Comparison of ENCODE assay signal across 1 cellular context in the genomic region with DNA sequence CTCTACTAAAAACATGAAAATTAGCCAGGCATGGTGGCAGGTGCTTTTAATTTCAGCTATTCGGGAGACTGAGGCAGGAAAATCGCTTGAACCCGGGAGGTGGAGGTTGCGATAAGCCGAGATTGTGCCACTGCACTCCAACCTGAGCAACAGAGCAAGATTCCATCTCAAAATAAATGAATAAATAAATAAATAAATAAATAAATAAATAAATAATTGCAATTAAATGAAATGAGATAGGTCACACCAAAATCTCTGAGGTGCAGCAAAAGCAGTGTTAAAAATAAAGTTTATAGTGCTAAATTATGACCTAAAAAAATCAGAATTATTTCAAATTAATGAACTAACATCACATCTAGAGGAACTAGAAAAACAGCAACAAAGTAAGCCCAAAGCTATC.
TF ChIP-seq lines count a peak whose summit lies in the region.

No MANE protein-coding gene starts in this region.

TF ChIP-seq in HEK293, 187 proteins besides CTCF, POLR2A, EP300 and RAD21 (continued from another document):
- TF ChIP-seq ZNF391 (tag by site-specific recombination; IDR thresholded peaks at IDR 0.05; ENCODE audit: borderline replicate concordance, low read depth) (no peak), KLF9 (tag by site-specific recombination; IDR thresholded peaks at IDR 0.05; ENCODE audit: low read depth) (no peak), ZEB2 (tag by site-specific recombination; IDR thresholded peaks at IDR 0.05) (no peak), ZNF654 (tag by site-specific recombination; IDR thresholded peaks at IDR 0.05; ENCODE audit: low read depth) (0 out of 2 replicates have a peak, but pooled peaks have one; percentile 7), ZFHX2 (tag by site-specific recombination; conservative IDR thresholded peaks at IDR 0.05) (no peak)
- TF ChIP-seq, protein P1, sequence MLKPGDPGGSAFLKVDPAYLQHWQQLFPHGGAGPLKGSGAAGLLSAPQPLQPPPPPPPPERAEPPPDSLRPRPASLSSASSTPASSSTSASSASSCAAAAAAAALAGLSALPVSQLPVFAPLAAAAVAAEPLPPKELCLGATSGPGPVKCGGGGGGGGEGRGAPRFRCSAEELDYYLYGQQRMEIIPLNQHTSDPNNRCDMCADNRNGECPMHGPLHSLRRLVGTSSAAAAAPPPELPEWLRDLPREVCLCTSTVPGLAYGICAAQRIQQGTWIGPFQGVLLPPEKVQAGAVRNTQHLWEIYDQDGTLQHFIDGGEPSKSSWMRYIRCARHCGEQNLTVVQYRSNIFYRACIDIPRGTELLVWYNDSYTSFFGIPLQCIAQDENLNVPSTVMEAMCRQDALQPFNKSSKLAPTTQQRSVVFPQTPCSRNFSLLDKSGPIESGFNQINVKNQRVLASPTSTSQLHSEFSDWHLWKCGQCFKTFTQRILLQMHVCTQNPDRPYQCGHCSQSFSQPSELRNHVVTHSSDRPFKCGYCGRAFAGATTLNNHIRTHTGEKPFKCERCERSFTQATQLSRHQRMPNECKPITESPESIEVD (tag by site-specific recombination; IDR thresholded peaks at IDR 0.05), result no peak
- TF ChIP-seq, protein P2, sequence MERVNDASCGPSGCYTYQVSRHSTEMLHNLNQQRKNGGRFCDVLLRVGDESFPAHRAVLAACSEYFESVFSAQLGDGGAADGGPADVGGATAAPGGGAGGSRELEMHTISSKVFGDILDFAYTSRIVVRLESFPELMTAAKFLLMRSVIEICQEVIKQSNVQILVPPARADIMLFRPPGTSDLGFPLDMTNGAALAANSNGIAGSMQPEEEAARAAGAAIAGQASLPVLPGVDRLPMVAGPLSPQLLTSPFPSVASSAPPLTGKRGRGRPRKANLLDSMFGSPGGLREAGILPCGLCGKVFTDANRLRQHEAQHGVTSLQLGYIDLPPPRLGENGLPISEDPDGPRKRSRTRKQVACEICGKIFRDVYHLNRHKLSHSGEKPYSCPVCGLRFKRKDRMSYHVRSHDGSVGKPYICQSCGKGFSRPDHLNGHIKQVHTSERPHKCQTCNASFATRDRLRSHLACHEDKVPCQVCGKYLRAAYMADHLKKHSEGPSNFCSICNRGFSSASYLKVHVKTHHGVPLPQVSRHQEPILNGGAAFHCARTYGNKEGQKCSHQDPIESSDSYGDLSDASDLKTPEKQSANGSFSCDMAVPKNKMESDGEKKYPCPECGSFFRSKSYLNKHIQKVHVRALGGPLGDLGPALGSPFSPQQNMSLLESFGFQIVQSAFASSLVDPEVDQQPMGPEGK (tag by site-specific recombination; IDR thresholded peaks at IDR 0.05), result no peak
